10 cellular contexts compared by ENCODE assay signal in genomic region chr16:89958068-89958467, GRCh38. TPM values are rescaled to one million over a fixed set of nuclear protein-coding genes. Genes with fewer than 3 reads are reported as not detected.
DNase-seq lines count a peak whose midpoint lies in the region; ATAC-seq and TF ChIP-seq lines count a peak whose summit lies in the region.
"Had no signal": no experiment of that assay in that cellular context is flagged by ENCODE, and none has a peak within 500 bp of the region (broad histone marks: within the 10 kb centered on the region; RNA-seq: fewer than 3 reads in every experiment).

No MANE protein-coding gene starts in this region.

- ATAC-seq in WTC11 (peak; percentile 97), HG03095 (IDR thresholded peaks at IDR 0.05; ENCODE audit: unreplicated experiment) (no peak)

- H3K9me3 Mint-ChIP-seq in WTC11, result peaks cover 3% of the 10 kb centered on the region; the same call in 1 of the 2 replicates
- H3K9me3 Mint-ChIP-seq: activated CD4-positive, alpha-beta memory T cell treated with anti-CD3 and anti-CD28 coated beads, Interleukin-2, amount 10 ng/mL, durations not matched to agents 7 days and 5 days had no signal

- H3K9me3 ChIP-seq in BLaER1 treated with 17β-estradiol and CSF1 and Interleukin-3, amounts not matched to agents 10 nM and 100 nM (replicated peaks in 1 of 11), result no peaks in the 10 kb centered on the region
- no peaks in the 10 kb centered on the region for H3K9me3 ChIP-seq in prostate gland
- H3K9me3 ChIP-seq: esophagus muscularis mucosa had no signal

- peaks cover 30 to 73% (median 57%) of the 10 kb centered on the region in 11 experiments for H3K36me3 ChIP-seq in BLaER1 treated with 17β-estradiol and CSF1 and Interleukin-3, amounts not matched to agents 10 nM and 100 nM
- H3K36me3 ChIP-seq in H7 (replicated peaks; ENCODE audit: control insufficient read depth, insufficient read depth, low read length) (peaks cover 4% of the 10 kb centered on the region), prostate gland (peaks cover 0 to 10% of the 10 kb centered on the region in 2 donors)

- peak overlapping the region in 6 of 11 experiments; percentile 1 to 81 (median 69); a peak in 8 of 22 replicates for H3K27ac ChIP-seq in BLaER1 treated with 17β-estradiol and CSF1 and Interleukin-3, amounts not matched to agents 10 nM and 100 nM
- no peak overlapping the region for H3K27ac ChIP-seq in prostate gland

- H3K4me1 Mint-ChIP-seq in WTC11, result peaks cover 2% of the 10 kb centered on the region
- H3K4me1 Mint-ChIP-seq: activated CD4-positive, alpha-beta memory T cell treated with anti-CD3 and anti-CD28 coated beads, Interleukin-2, amount 10 ng/mL, durations not matched to agents 7 days and 5 days had no signal

- H3K4me3 ChIP-seq in BLaER1 treated with 17β-estradiol and CSF1 and Interleukin-3, amounts not matched to agents 10 nM and 100 nM, result no peak overlapping the region
- no peak overlapping the region for H3K4me3 ChIP-seq in H7 (ENCODE audit: insufficient read depth, low read depth, low read length)
- H3K4me3 ChIP-seq in prostate gland, result no peak overlapping the region

- H3K9ac ChIP-seq in BLaER1 treated with 17β-estradiol and CSF1 and Interleukin-3, amounts not matched to agents 10 nM and 100 nM, result peak overlapping the region in 2 of 11 experiments; percentile 58 to 64; a peak in 1 of 22 replicates

- peaks cover 12 to 49% (median 24%) of the 10 kb centered on the region in 11 experiments; a peak in 19 of 22 replicates for H4K20me1 ChIP-seq in BLaER1 treated with 17β-estradiol and CSF1 and Interleukin-3, amounts not matched to agents 10 nM and 100 nM

- peak; percentile 94 for DNase-seq in H7
- DNase-seq in WTC11 (ENCODE audit: low spot score), result peak; percentile 66
- DNase-seq in kidney tubule cell (ENCODE audit: low spot score), result peak; percentile 23
- no peak for DNase-seq in NCI-H187 treated with DMSO at 0.1 percent for 48 hours (lab: John Stamatoyannopoulos, UW)
- DNase-seq in prostate gland (ENCODE audit: low spot score), result no peak
- DNase-seq in NCI-H146 treated with DMSO at 0.1 percent for 48 hours (lab: John Stamatoyannopoulos, UW; ENCODE audit: unreplicated experiment), result no peak
- DNase-seq: activated CD4-positive, alpha-beta memory T cell treated with anti-CD3 and anti-CD28 coated beads, Interleukin-2, amount 10 ng/mL, durations not matched to agents 7 days and 5 days had no signal

- intact Hi-C loops in prostate gland (cut with DNase I), result no loop called here

- H3K27ac Mint-ChIP-seq in WTC11, result peak overlapping the region; percentile 64; the same call in 1 of the 2 replicates
- H3K27ac Mint-ChIP-seq: activated CD4-positive, alpha-beta memory T cell treated with anti-CD3 and anti-CD28 coated beads, Interleukin-2, amount 10 ng/mL, durations not matched to agents 7 days and 5 days had no signal

- H3K4me1 ChIP-seq in BLaER1 treated with 17β-estradiol and CSF1 and Interleukin-3, amounts not matched to agents 10 nM and 100 nM, result peaks cover 26 to 59% (median 50%) of the 10 kb centered on the region in 10 experiments
- no peaks in the 10 kb centered on the region for H3K4me1 ChIP-seq in prostate gland (replicated peaks)
- H3K4me1 ChIP-seq: esophagus muscularis mucosa had no signal

- no peaks in the 10 kb centered on the region for H3K27me3 ChIP-seq in BLaER1 treated with 17β-estradiol and CSF1 and Interleukin-3, amounts not matched to agents 10 nM and 100 nM
- H3K27me3 ChIP-seq in H7 (ENCODE audit: control insufficient read depth, insufficient read depth, low read length) (no peaks in the 10 kb centered on the region), prostate gland (replicated peaks; ENCODE audit: insufficient read depth) (no peaks in the 10 kb centered on the region)
- H3K27me3 ChIP-seq: esophagus muscularis mucosa had no signal

- POLR2A ChIA-PET in WTC11 (lab: Charles Lee), result no interaction called here

- CTCF ChIA-PET in WTC11 (lab: Charles Lee), result interaction anchor here (1.0 to 1.1 kb wide), 2 partner anchors 40 to 252 kb away, joined by 3 to 5 read pairs; partner anchors contain the start of gene MC1R

- no peak overlapping the region for H3K4me3 Mint-ChIP-seq in WTC11
- H3K4me3 Mint-ChIP-seq: activated CD4-positive, alpha-beta memory T cell treated with anti-CD3 and anti-CD28 coated beads, Interleukin-2, amount 10 ng/mL, durations not matched to agents 7 days and 5 days had no signal

- TF ChIP-seq POLR2A in prostate gland (IDR thresholded peaks at IDR 0.05), result no peak

- H3K36me3 Mint-ChIP-seq in WTC11, result peaks cover 22% of the 10 kb centered on the region

- no peaks in the 10 kb centered on the region; the same call in 1 of the 2 replicates for H3K27me3 Mint-ChIP-seq in WTC11 (ENCODE audit: low read depth)
- H3K27me3 Mint-ChIP-seq: activated CD4-positive, alpha-beta memory T cell treated with anti-CD3 and anti-CD28 coated beads, Interleukin-2, amount 10 ng/mL, durations not matched to agents 7 days and 5 days had no signal

- peak overlapping the region in 5 of 11 experiments; percentile 77 to 95 (median 92); a peak in 11 of 22 replicates for H3K4me2 ChIP-seq in BLaER1 treated with 17β-estradiol and CSF1 and Interleukin-3, amounts not matched to agents 10 nM and 100 nM

- no peak for TF ChIP-seq CTCF in WTC11 (IDR thresholded peaks at IDR 0.05)
- no peak for TF ChIP-seq CTCF in prostate gland (IDR thresholded peaks at IDR 0.05)

- WGBS in prostate gland, result 90% methylated on average over 7 of the region's 7 CpGs

TF ChIP-seq in WTC11, 78 proteins besides CTCF, POLR2A, EP300 and RAD21:
- TF ChIP-seq, protein P1, sequence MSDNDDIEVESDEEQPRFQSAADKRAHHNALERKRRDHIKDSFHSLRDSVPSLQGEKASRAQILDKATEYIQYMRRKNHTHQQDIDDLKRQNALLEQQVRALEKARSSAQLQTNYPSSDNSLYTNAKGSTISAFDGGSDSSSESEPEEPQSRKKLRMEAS (CRISPR knock-in tag; IDR thresholded peaks at IDR 0.05), result peak; percentile 59; the same call in 1 of the 2 replicates
- TF ChIP-seq GABPB1 (CRISPR knock-in tag; IDR thresholded peaks at IDR 0.05) (no peak), USF2 (CRISPR knock-in tag; IDR thresholded peaks at IDR 0.05) (peak; percentile 97), USF1 (CRISPR knock-in tag; IDR thresholded peaks at IDR 0.05) (peak; percentile 94), ZNF263 (CRISPR knock-in tag; IDR thresholded peaks at IDR 0.05; ENCODE audit: low read depth) (no peak), NFYB (CRISPR knock-in tag; conservative IDR thresholded peaks at IDR 0.05; ENCODE audit: low read depth) (peak; percentile 86), MXD4 (CRISPR knock-in tag; IDR thresholded peaks at IDR 0.05; ENCODE audit: borderline replicate concordance) (no peak), SP1 (CRISPR knock-in tag; conservative IDR thresholded peaks at IDR 0.05) (peak; percentile 55; the same call in 1 of the 2 replicates), ZNF423 (CRISPR knock-in tag; IDR thresholded peaks at IDR 0.05) (no peak)
- TF ChIP-seq, protein P2, sequence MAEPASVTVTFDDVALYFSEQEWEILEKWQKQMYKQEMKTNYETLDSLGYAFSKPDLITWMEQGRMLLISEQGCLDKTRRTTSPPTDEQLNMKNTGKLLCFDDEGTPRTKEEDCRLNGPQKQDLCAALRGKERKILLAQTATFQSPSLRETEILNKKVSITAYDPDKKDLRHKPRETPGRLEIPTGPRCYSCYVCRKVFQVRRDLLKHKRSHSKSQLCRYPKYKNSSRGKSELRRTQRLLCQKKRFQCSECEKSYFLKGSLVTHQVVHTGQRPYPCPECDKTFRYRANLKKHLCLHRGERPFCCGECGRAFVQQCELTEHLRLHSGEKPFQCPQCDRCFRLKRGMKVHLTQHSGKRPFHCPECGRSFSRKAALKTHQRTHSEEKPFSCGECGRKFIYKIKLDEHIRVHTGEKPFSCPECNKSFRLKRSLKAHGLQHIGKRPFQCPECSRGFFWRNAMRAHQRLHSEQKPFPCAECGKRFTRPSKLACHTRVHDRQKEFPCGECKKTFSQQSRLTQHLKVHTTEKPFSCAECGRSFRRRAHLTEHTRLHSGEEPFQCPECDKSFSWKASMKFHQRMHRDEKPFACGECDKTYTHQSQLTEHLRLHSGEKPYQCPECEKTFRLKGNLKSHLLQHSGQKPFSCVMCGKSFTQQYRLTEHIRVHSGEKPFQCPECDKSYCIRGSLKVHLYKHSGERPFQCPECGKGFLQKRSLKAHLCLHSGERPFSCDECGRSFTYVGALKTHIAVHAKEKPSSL (CRISPR knock-in tag; conservative IDR thresholded peaks at IDR 0.05), result no peak

RNA-seq across cellular contexts. Expression of gene DEF8, which starts 9.5 kb away (rescaled TPM):
- total RNA-seq in H7 (2014; rRNA removed; shearing (Covaris generic)), result 65.0 and 67.2 TPM in 2 replicates
- 64.5 to 64.7 TPM (median 64.6 TPM) in 3 replicates for total RNA-seq in WTC11 (2021)
- total RNA-seq in prostate gland, result 10 to 100 TPM; 63.9 to 79.9 TPM

RNA-seq across cellular contexts. Expression of gene TUBB3, which starts 34.9 kb away (rescaled TPM):
- total RNA-seq in H7 (2014; rRNA removed; shearing (Covaris generic)), result 390 and 607 TPM in 2 replicates
- total RNA-seq in WTC11 (2021) (150 to 209 TPM (median 163 TPM) in 3 replicates), prostate gland (10 to 100 TPM in 1 of 2 donors, under 1 TPM in 1; 0.82 to 20.7 TPM)

RNA-seq across cellular contexts. Expression of gene MC1R, which starts 39.4 kb away (rescaled TPM):
- total RNA-seq in H7 (2014; rRNA removed; shearing (Covaris generic)), result 5.6 and 6.5 TPM in 2 replicates
- total RNA-seq in WTC11 (2021) (3.4 to 3.8 TPM (median 3.5 TPM) in 3 replicates), prostate gland (10 to 100 TPM in 1 of 2 donors, 1 to 10 TPM in 1; 5.6 to 22.5 TPM)

Comparison
In these comparisons a context has a peak if more than half of its experiments do, and no peak if none do; other contexts are left out.
1. H3K27ac ChIP-seq: peak in BLaER1 treated with 17β-estradiol and CSF1 and Interleukin-3, amounts not matched to agents 10 nM and 100 nM (6 of 11); none in prostate gland (0 of 2).
2. DNase-seq: peak in H7 (single experiment), WTC11 (single experiment) and kidney tubule cell (single experiment); none in NCI-H187 treated with DMSO at 0.1 percent for 48 hours (single experiment), prostate gland (single experiment) and NCI-H146 treated with DMSO at 0.1 percent for 48 hours (single experiment).